17 cellular contexts compared by ENCODE assay signal in genomic region chr11:125079151-125079877, GRCh38. TPM values are rescaled to one million over a fixed set of nuclear protein-coding genes. Genes with fewer than 3 reads are reported as not detected.
A peak's percentile ranks its signal among the peaks of the same experiment; 100 is the strongest.
DNase-seq lines count a peak whose midpoint lies in the region; ATAC-seq lines count a peak whose summit lies in the region.
"Had no signal": no experiment of that assay in that cellular context is flagged by ENCODE, and none has a peak within 500 bp of the region (broad histone marks: within the 10 kb centered on the region; RNA-seq: fewer than 3 reads in every experiment).

No MANE protein-coding gene starts in this region.

- ATAC-seq in GM19463 (IDR thresholded peaks at IDR 0.05; ENCODE audit: unreplicated experiment) (no peak), HG02870 (IDR thresholded peaks at IDR 0.05; ENCODE audit: unreplicated experiment) (no peak)

- DNase-seq in CD1c-positive myeloid dendritic cell (ENCODE audit: extremely low spot score), result peak; percentile 67
- peak; percentile 76 for DNase-seq in MV-4-11 (lab: John Stamatoyannopoulos, UW)
- DNase-seq in astrocyte of the hippocampus (ENCODE audit: low read depth, low spot score), result peak; percentile 36
- DNase-seq in myocyte (ENCODE audit: low read depth), result peak; percentile 77
- no peak for DNase-seq in DMS53 treated with DMSO at 0.1 percent for 48 hours (lab: John Stamatoyannopoulos, UW; ENCODE audit: unreplicated experiment)
- DNase-seq in HCEC 1CT, result no peak
- DNase-seq: activated naive CD4-positive, alpha-beta T cell treated with Interleukin-2 at 50 U/mL for 16 hours; activated T-cell treated with anti-CD3 and anti-CD28 coated beads for 4 hours; cortex of kidney; EL; foreskin fibroblast; NCI-H1417 treated with DMSO at 0.1 percent for 48 hours; NCI-H2171; stimulated activated naive CD4-positive, alpha-beta T cell treated with Interleukin-2 at 50 U/mL for 16 hours; T-helper 1 cell had no signal

RNA-seq across cellular contexts. Expression of gene SLC37A2, which starts 16.2 kb away (rescaled TPM):
- 0.99 and 1.0 TPM in 2 replicates for total RNA-seq in myocyte
- polyA plus RNA-seq in myocyte (2012), result 0.29 TPM

RNA-seq across cellular contexts. Expression of gene TMEM218, which starts 32.1 kb away (rescaled TPM):
- 24.4 and 30.8 TPM in 2 replicates for total RNA-seq in myocyte
- polyA plus RNA-seq in myocyte (2012), result 23.0 TPM

Comparison
In these comparisons a context has a peak if more than half of its experiments do, and no peak if none do; other contexts are left out.
1. DNase-seq: peak in CD1c-positive myeloid dendritic cell (single experiment), MV-4-11 (single experiment), astrocyte of the hippocampus (single experiment) and myocyte (single experiment); none in DMS53 treated with DMSO at 0.1 percent for 48 hours (single experiment) and HCEC 1CT (single experiment).